Comparison of ENCODE assay signal across 9 cellular contexts in the genomic region with DNA sequence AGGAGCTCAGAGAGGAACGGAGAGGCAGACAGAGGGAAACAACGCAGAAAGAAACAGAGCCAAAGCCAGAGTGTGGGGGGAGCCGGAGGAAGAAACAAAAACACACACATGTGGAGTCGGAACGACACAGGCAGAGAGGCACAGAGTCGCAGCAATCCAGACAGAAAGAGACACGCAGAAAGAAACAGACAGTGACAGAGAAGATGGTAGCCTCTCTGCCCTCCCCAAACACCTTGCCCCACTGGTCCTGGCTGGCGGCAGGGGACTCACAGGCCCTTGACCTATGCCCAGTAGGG. TPM values are rescaled to one million over a fixed set of nuclear protein-coding genes. Genes with fewer than 3 reads are reported as not detected.
DNase-seq lines count a peak whose midpoint lies in the region; TF ChIP-seq lines count a peak whose summit lies in the region.
"Had no signal": no experiment of that assay in that cellular context is flagged by ENCODE, and none has a peak within 500 bp of the region (broad histone marks: within the 10 kb centered on the region; RNA-seq: fewer than 3 reads in every experiment).

No MANE protein-coding gene starts in this region.

- peaks cover 65% of the 10 kb centered on the region for H3K36me3 ChIP-seq in BLaER1
- H3K36me3 ChIP-seq in KMS-11 (ENCODE audit: insufficient read depth): no peaks in the 10 kb centered on the region
- H3K36me3 ChIP-seq in neural cell (ENCODE audit: insufficient read depth, low read length): peaks cover 10% of the 10 kb centered on the region

- no peaks in the 10 kb centered on the region for H3K9me3 ChIP-seq in BLaER1
- H3K9me3 ChIP-seq in neural cell (ENCODE audit: low read length): no peaks in the 10 kb centered on the region

- H3K79me2 ChIP-seq in KMS-11 (ENCODE audit: insufficient read depth, low read depth): no peaks in the 10 kb centered on the region
- H3K79me2 ChIP-seq in neural cell (replicated peaks; ENCODE audit: insufficient read depth, low read length): peaks cover 11% of the 10 kb centered on the region

- no peak for TF ChIP-seq RAD21 in neural cell (conservative IDR thresholded peaks at IDR 0.05)

- peaks cover 60% of the 10 kb centered on the region for H3K4me1 ChIP-seq in BLaER1
- peaks cover 3% of the 10 kb centered on the region for H3K4me1 ChIP-seq in KMS-11 (ENCODE audit: low read depth, poor library complexity, severe bottlenecking)

- H3F3A ChIP-seq in neural cell (ENCODE audit: insufficient read depth, low read length, poor library complexity, severe bottlenecking): no peaks in the 10 kb centered on the region

- no peak for DNase-seq in effector CD8-positive, alpha-beta T cell (lab: John Stamatoyannopoulos, UW)
- DNase-seq in HUDEP-2 (lab: John Stamatoyannopoulos, UW; ENCODE audit: unreplicated experiment in 76 of 76): no peak
- no peak for DNase-seq in pons (ENCODE audit: low spot score)
- DNase-seq in activated effector memory CD4-positive, alpha-beta T cell treated with Interleukin-2 at 50 U/mL for 16 hours: no peak
- DNase-seq: NCI-H2171 had no signal

- no peak for TF ChIP-seq EP300 in neural cell (conservative IDR thresholded peaks at IDR 0.05; ENCODE audit: poor library complexity, severe bottlenecking)

- H3K4me3 ChIP-seq in BLaER1 (peak overlapping the region; percentile 55), KMS-11 (IDR thresholded peaks at IDR 0.05; ENCODE audit: insufficient read depth, low read depth, low read length) (no peak overlapping the region), neural cell (ENCODE audit: low read length) (peak overlapping the region; percentile 92)

- peak overlapping the region; percentile 97 for H3K4me2 ChIP-seq in BLaER1
- peak overlapping the region; percentile 36; the same call in 1 of the 2 replicates for H3K4me2 ChIP-seq in KMS-11
- H3K4me2 ChIP-seq in neural cell (ENCODE audit: low read length): peak overlapping the region; percentile 81

- H4K20me1 ChIP-seq in BLaER1: peaks cover 64% of the 10 kb centered on the region
- H4K20me1 ChIP-seq in KMS-11 (ENCODE audit: insufficient read depth): no peaks in the 10 kb centered on the region
- H4K20me1 ChIP-seq in neural cell (ENCODE audit: insufficient read depth): peaks cover 16% of the 10 kb centered on the region

- TF ChIP-seq CTCF in KMS-11 (conservative IDR thresholded peaks at IDR 0.05; ENCODE audit: low read depth, low read length) (no peak), neural cell (IDR thresholded peaks at IDR 0.05; ENCODE audit: poor library complexity, severe bottlenecking) (no peak)

- H2AFZ ChIP-seq in KMS-11 (ENCODE audit: low read depth) (no peak overlapping the region), neural cell (ENCODE audit: low read depth, low read length) (no peak overlapping the region)

- H3K9ac ChIP-seq in BLaER1 (peak overlapping the region; percentile 49; the same call in 1 of the 2 replicates), KMS-11 (no peak overlapping the region), neural cell (ENCODE audit: low read length) (peak overlapping the region; percentile 5)

- H3K27me3 ChIP-seq in BLaER1: no peaks in the 10 kb centered on the region
- no peaks in the 10 kb centered on the region for H3K27me3 ChIP-seq in KMS-11 (ENCODE audit: insufficient read depth, low read depth)
- no peaks in the 10 kb centered on the region for H3K27me3 ChIP-seq in neural cell (ENCODE audit: insufficient read depth, low read depth, low read length)

- H3K27ac ChIP-seq in BLaER1 (peak overlapping the region; percentile 45; the same call in 1 of the 2 replicates), KMS-11 (no peak overlapping the region), cingulate gyrus (ENCODE audit: low read depth, low read length) (peak overlapping the region; percentile 47), neural cell (ENCODE audit: low read length) (no peak overlapping the region)

- no peaks in the 10 kb centered on the region for H3K9me2 ChIP-seq in neural cell (ENCODE audit: insufficient read depth, low read length)

TF ChIP-seq in neural cell, 6 proteins besides CTCF, POLR2A, EP300 and RAD21:
- no peak for TF ChIP-seq EZH2 (IDR thresholded peaks at IDR 0.05; ENCODE audit: borderline replicate concordance, insufficient read depth, low read length, poor library complexity, severe bottlenecking)
- no peak for TF ChIP-seq TAF1 (IDR thresholded peaks at IDR 0.05; ENCODE audit: low read depth)
- no peak for TF ChIP-seq SMC3 (conservative IDR thresholded peaks at IDR 0.05; ENCODE audit: poor library complexity)
- no peak for TF ChIP-seq MXI1 (conservative IDR thresholded peaks at IDR 0.05; ENCODE audit: poor library complexity, severe bottlenecking)
- TF ChIP-seq POLR2AphosphoS5 (IDR thresholded peaks at IDR 0.05): no peak
TF ChIP-seq in neural cell: peak in this region for 0.

RNA-seq across cellular contexts. Expression of a gene that starts 1.7 kb away (rescaled TPM):
- 19.0 and 29.3 TPM in 2 replicates for polyA plus RNA-seq in neural cell
- polyA minus RNA-seq in neural cell: 11.0 and 16.6 TPM in 2 replicates

RNA-seq across cellular contexts. Expression of a gene that starts 21.3 kb away (rescaled TPM):
- 54.9 and 65.5 TPM in 2 replicates for polyA plus RNA-seq in neural cell
- 104 and 118 TPM in 2 replicates for polyA minus RNA-seq in neural cell

RNA-seq across cellular contexts. Expression of a gene that starts 33.0 kb away (rescaled TPM):
- polyA plus RNA-seq in neural cell: 451 and 480 TPM in 2 replicates
- 255 and 266 TPM in 2 replicates for polyA minus RNA-seq in neural cell

RNA-seq across cellular contexts. Expression of a gene that starts 48.7 kb away (rescaled TPM):
- polyA plus RNA-seq in neural cell: 23.6 and 25.7 TPM in 2 replicates
- 9.4 and 9.7 TPM in 2 replicates for polyA minus RNA-seq in neural cell

Comparison
In these comparisons a context has a peak if more than half of its experiments do, and no peak if none do; other contexts are left out.
1. H3K27ac ChIP-seq: peak in BLaER1 (single experiment) and cingulate gyrus (single experiment); none in KMS-11 (single experiment) and neural cell (single experiment).
2. H3K4me2 ChIP-seq: peak in every context shown above with its lines; median percentile 97 in BLaER1; 81 in neural cell; 36 in KMS-11.